15 cellular contexts compared by ENCODE assay signal in genomic region chr2:60544980-60545560, GRCh38. TPM values are rescaled to one million over a fixed set of nuclear protein-coding genes. Genes with fewer than 3 reads are reported as not detected.
DNase-seq lines count a peak whose midpoint lies in the region; ATAC-seq and TF ChIP-seq lines count a peak whose summit lies in the region.
"Had no signal": no experiment of that assay in that cellular context is flagged by ENCODE, and none has a peak within 500 bp of the region (broad histone marks: within the 10 kb centered on the region; RNA-seq: fewer than 3 reads in every experiment).

No MANE protein-coding gene starts in this region.

- no peaks in the 10 kb centered on the region for H4K20me1 ChIP-seq in SK-N-SH (ENCODE audit: insufficient read depth)
- no peaks in the 10 kb centered on the region for H4K20me1 ChIP-seq in KMS-11 (ENCODE audit: insufficient read depth)

- H3K9me3 ChIP-seq in SK-N-SH (no peaks in the 10 kb centered on the region), left ventricle myocardium inferior (replicated peaks) (no peaks in the 10 kb centered on the region), transverse colon (no peaks in the 10 kb centered on the region)

- H3K36me3 ChIP-seq in SK-N-SH (replicated peaks in 1 of 2; ENCODE audit: control insufficient read depth in 1 of 2, insufficient read depth in 2 of 2, low read length in 1 of 2) (peaks cover 4 to 26% of the 10 kb centered on the region in 2 experiments), KMS-11 (ENCODE audit: insufficient read depth) (no peaks in the 10 kb centered on the region), left ventricle myocardium inferior (no peaks in the 10 kb centered on the region), transverse colon (no peaks in the 10 kb centered on the region)

- in situ Hi-C loops in transverse colon (cut with MboI; ENCODE audit: low pct_ligation_motif_present in 1 of 4, low pct_unique_long_range_greater_than_20kb in 1 of 4, low sequenced_read_pairs in 3 of 4): no loop called here

- no peak for TF ChIP-seq POLR2A in transverse colon (IDR thresholded peaks at IDR 0.05)

- no peak for TF ChIP-seq RAD21 in SK-N-SH (IDR thresholded peaks at IDR 0.05; ENCODE audit: low read length)

- no peak for TF ChIP-seq EP300 in SK-N-SH (IDR thresholded peaks at IDR 0.05; ENCODE audit: borderline replicate concordance in 1 of 2, low read depth in 1 of 2, low read length in 1 of 2)
- no peak for TF ChIP-seq EP300 in transverse colon (IDR thresholded peaks at IDR 0.05; ENCODE audit: low read depth)

- H3K9me2 ChIP-seq in SK-N-SH: no peaks in the 10 kb centered on the region

- intact Hi-C loops in left ventricle myocardium inferior (cut with micrococcal nuclease): no loop called here
- intact Hi-C loops in transverse colon (cut with DNase I; ENCODE audit: low total_unique reads): no loop called here

- no peak for TF ChIP-seq CTCF in SK-N-SH (IDR thresholded peaks at IDR 0.05)
- TF ChIP-seq CTCF in KMS-11 (conservative IDR thresholded peaks at IDR 0.05; ENCODE audit: low read depth, low read length): no peak
- TF ChIP-seq CTCF in left ventricle myocardium inferior (IDR thresholded peaks at IDR 0.05; ENCODE audit: borderline replicate concordance): no peak
- no peak for TF ChIP-seq CTCF in transverse colon (IDR thresholded peaks at IDR 0.05)

- DNase-seq in SK-N-SH (no peak), left ventricle myocardium inferior (no peak), transverse colon (no peak), RKO (ENCODE audit: low spot score) (no peak)
- no peak for DNase-seq in activated CD8-positive, alpha-beta memory T cell treated with anti-CD3 and anti-CD28 coated beads, Interleukin-2, amount 50 U/mL, for 4 hours
- DNase-seq: effector CD4-positive, alpha-beta T cell; glutamatergic neuron; NCI-H2029 treated with DMSO at 0.1 percent for 48 hours; PC-9; stimulated activated CD4-positive, alpha-beta T cell treated with anti-CD3 and anti-CD28 coated beads, Interleukin-1b, Interleukin-23, amount 100 ng/mL, for 48 hours; stimulated activated naive CD8-positive, alpha-beta T cell treated with anti-CD3 and anti-CD28 coated beads, Interleukin-15, amount 100 ng/mL, for 72 hours had no signal

- H2AFZ ChIP-seq in SK-N-SH (ENCODE audit: low read depth) (no peak overlapping the region), KMS-11 (ENCODE audit: low read depth) (no peak overlapping the region)
- H2AFZ ChIP-seq: PC-9 had no signal

- H3K4me2 ChIP-seq in SK-N-SH: no peak overlapping the region
- H3K4me2 ChIP-seq in KMS-11: peak overlapping the region; percentile 97
- H3K4me2 ChIP-seq: PC-9 had no signal

- no peaks in the 10 kb centered on the region for H3F3A ChIP-seq in SK-N-SH (replicated peaks; ENCODE audit: insufficient read depth)

- H3K9ac ChIP-seq in SK-N-SH: no peak overlapping the region
- H3K9ac ChIP-seq in KMS-11: no peak overlapping the region

- ATAC-seq in SK-N-SH treated with all-trans-retinoic acid at 6 μM for 48 hours (no peak; the same call in 2 of the 3 replicates), HG03520 (IDR thresholded peaks at IDR 0.05; ENCODE audit: unreplicated experiment) (no peak)
- ATAC-seq: stimulated activated naive CD8-positive, alpha-beta T cell treated with anti-CD3 and anti-CD28 coated beads, Interleukin-15, amount 100 ng/mL, for 72 hours had no signal

- no peak overlapping the region for H3K4me3 ChIP-seq in SK-N-SH (ENCODE audit: low read depth in 2 of 2, low read length in 1 of 2)
- H3K4me3 ChIP-seq in KMS-11 (IDR thresholded peaks at IDR 0.05; ENCODE audit: insufficient read depth, low read depth, low read length): no peak overlapping the region
- no peak overlapping the region for H3K4me3 ChIP-seq in left ventricle myocardium inferior
- H3K4me3 ChIP-seq in transverse colon: no peak overlapping the region
- H3K4me3 ChIP-seq: PC-9 had no signal

- POLR2A ChIA-PET in SK-N-SH (lab: Yijun Ruan, JAX): no interaction called here

- 30% methylated on average over 8 of the region's 8 CpGs for WGBS in SK-N-SH (ENCODE audit: low lambda C conversion rate)
- 41 to 43% methylated on average over 6 to 8 of the region's 8 CpGs for WGBS in transverse colon (ENCODE audit: low coverage in 1 of 2), 2 donors

- no peaks in the 10 kb centered on the region for H3K27me3 ChIP-seq in SK-N-SH (ENCODE audit: insufficient read depth)
- H3K27me3 ChIP-seq in KMS-11 (ENCODE audit: insufficient read depth, low read depth): no peaks in the 10 kb centered on the region
- peaks cover 85% of the 10 kb centered on the region for H3K27me3 ChIP-seq in left ventricle myocardium inferior (ENCODE audit: low read depth)
- H3K27me3 ChIP-seq in transverse colon: peaks cover 8% of the 10 kb centered on the region

- peaks cover 34% of the 10 kb centered on the region for H3K79me2 ChIP-seq in SK-N-SH (ENCODE audit: insufficient read depth)
- peaks cover 83% of the 10 kb centered on the region for H3K79me2 ChIP-seq in KMS-11 (ENCODE audit: insufficient read depth, low read depth)

- H3K4me1 ChIP-seq in SK-N-SH (ENCODE audit: control insufficient read depth in 1 of 2, insufficient read depth in 2 of 2, low read depth in 1 of 2, low read length in 1 of 2) (peaks cover 0 to 6% of the 10 kb centered on the region in 2 experiments; a peak in 1 of 4 replicates), KMS-11 (ENCODE audit: low read depth, poor library complexity, severe bottlenecking) (peaks cover 52% of the 10 kb centered on the region), left ventricle myocardium inferior (peaks cover 61% of the 10 kb centered on the region), transverse colon (peaks cover 9 to 35% (median 25%) of the 10 kb centered on the region in 4 donors)

- CTCF ChIA-PET in SK-N-SH (lab: Yijun Ruan, JAX): interaction anchor here (1.1 to 4.2 kb wide), 3 partner anchors 10 to 1782 kb away, joined by 3 to 17 read pairs (median 4); no protein-coding TSS in a partner anchor

- no peak overlapping the region for H3K27ac ChIP-seq in SK-N-SH (ENCODE audit: low read depth in 2 of 2, low read length in 1 of 2)
- H3K27ac ChIP-seq in KMS-11: peak overlapping the region; percentile 25; the same call in 1 of the 2 replicates
- H3K27ac ChIP-seq in left ventricle myocardium inferior (replicated peaks): peak overlapping the region; percentile 87
- peak overlapping the region; percentile 84 to 88 (median 88) for H3K27ac ChIP-seq in transverse colon
- H3K27ac ChIP-seq: 22Rv1, PC-9 had no signal

TF ChIP-seq in SK-N-SH, 30 proteins besides CTCF, POLR2A, EP300 and RAD21:
- TF ChIP-seq TCF12 (IDR thresholded peaks at IDR 0.05): 0 out of 2 replicates have a peak, but pooled peaks have one; percentile 5
- no peak for TF ChIP-seq CHD2 (IDR thresholded peaks at IDR 0.05; ENCODE audit: low read length, partially characterized antibody)

TF ChIP-seq in SK-N-SH treated with all-trans-retinoic acid at 6 μM for 48 hours, 23 proteins besides CTCF, POLR2A, EP300 and RAD21 (continues in another document):
- TF ChIP-seq ZNF70 (CRISPR knock-in tag; IDR thresholded peaks at IDR 0.05) (no peak), CSDC2 (CRISPR knock-in tag; IDR thresholded peaks at IDR 0.05) (no peak), ARNTL (CRISPR knock-in tag; IDR thresholded peaks at IDR 0.05; ENCODE audit: borderline replicate concordance, low read depth) (no peak), OSR1 (CRISPR knock-in tag; IDR thresholded peaks at IDR 0.05) (no peak), ESRRG (CRISPR knock-in tag; IDR thresholded peaks at IDR 0.05) (no peak), CSRNP3 (CRISPR knock-in tag; IDR thresholded peaks at IDR 0.05) (no peak), SNAI2 (CRISPR knock-in tag; IDR thresholded peaks at IDR 0.05) (no peak), ZC3H10 (CRISPR knock-in tag; IDR thresholded peaks at IDR 0.05) (no peak), PATZ1 (CRISPR knock-in tag; IDR thresholded peaks at IDR 0.05; ENCODE audit: borderline replicate concordance) (no peak), ISL1 (CRISPR knock-in tag; IDR thresholded peaks at IDR 0.05) (no peak), TCF4 (CRISPR knock-in tag; IDR thresholded peaks at IDR 0.05; ENCODE audit: borderline replicate concordance) (no peak), ZFP30 (CRISPR knock-in tag; IDR thresholded peaks at IDR 0.05) (no peak)

RNA-seq across cellular contexts. Expression of gene BCL11A, which starts 8.4 kb away (rescaled TPM):
- polyA plus RNA-seq in SK-N-SH (2012; rRNA removed): 1.9 and 2.4 TPM in 2 replicates
- 1.8 and 2.3 TPM in 2 replicates for polyA plus RNA-seq in SK-N-SH (2012; cell fraction: cytosol; rRNA removed)
- polyA plus RNA-seq in SK-N-SH (2012; cell fraction: nucleus; rRNA removed): 3.6 and 5.5 TPM in 2 replicates
- total RNA-seq in left ventricle myocardium inferior: 27.1 TPM
- total RNA-seq in transverse colon: 10 to 100 TPM; 11.3 to 38.1 (median 19.9) TPM
- total RNA-seq: PC-9 had no signal

Comparison
In these comparisons a context has a peak if more than half of its experiments do, and no peak if none do; other contexts are left out.
1. H3K27ac ChIP-seq: peak in KMS-11 (single experiment), left ventricle myocardium inferior (single experiment) and transverse colon (4 of 4); none in SK-N-SH (0 of 2).